Comparison of ENCODE assay signal across 1 cellular context in genomic region chr2:64720543-64721325, GRCh38.
TF ChIP-seq lines count a peak whose summit lies in the region.

No MANE protein-coding gene starts in this region.

TF ChIP-seq in K562, 482 proteins besides CTCF, POLR2A, EP300 and RAD21 (continued from another document):
- TF ChIP-seq, protein P1, sequence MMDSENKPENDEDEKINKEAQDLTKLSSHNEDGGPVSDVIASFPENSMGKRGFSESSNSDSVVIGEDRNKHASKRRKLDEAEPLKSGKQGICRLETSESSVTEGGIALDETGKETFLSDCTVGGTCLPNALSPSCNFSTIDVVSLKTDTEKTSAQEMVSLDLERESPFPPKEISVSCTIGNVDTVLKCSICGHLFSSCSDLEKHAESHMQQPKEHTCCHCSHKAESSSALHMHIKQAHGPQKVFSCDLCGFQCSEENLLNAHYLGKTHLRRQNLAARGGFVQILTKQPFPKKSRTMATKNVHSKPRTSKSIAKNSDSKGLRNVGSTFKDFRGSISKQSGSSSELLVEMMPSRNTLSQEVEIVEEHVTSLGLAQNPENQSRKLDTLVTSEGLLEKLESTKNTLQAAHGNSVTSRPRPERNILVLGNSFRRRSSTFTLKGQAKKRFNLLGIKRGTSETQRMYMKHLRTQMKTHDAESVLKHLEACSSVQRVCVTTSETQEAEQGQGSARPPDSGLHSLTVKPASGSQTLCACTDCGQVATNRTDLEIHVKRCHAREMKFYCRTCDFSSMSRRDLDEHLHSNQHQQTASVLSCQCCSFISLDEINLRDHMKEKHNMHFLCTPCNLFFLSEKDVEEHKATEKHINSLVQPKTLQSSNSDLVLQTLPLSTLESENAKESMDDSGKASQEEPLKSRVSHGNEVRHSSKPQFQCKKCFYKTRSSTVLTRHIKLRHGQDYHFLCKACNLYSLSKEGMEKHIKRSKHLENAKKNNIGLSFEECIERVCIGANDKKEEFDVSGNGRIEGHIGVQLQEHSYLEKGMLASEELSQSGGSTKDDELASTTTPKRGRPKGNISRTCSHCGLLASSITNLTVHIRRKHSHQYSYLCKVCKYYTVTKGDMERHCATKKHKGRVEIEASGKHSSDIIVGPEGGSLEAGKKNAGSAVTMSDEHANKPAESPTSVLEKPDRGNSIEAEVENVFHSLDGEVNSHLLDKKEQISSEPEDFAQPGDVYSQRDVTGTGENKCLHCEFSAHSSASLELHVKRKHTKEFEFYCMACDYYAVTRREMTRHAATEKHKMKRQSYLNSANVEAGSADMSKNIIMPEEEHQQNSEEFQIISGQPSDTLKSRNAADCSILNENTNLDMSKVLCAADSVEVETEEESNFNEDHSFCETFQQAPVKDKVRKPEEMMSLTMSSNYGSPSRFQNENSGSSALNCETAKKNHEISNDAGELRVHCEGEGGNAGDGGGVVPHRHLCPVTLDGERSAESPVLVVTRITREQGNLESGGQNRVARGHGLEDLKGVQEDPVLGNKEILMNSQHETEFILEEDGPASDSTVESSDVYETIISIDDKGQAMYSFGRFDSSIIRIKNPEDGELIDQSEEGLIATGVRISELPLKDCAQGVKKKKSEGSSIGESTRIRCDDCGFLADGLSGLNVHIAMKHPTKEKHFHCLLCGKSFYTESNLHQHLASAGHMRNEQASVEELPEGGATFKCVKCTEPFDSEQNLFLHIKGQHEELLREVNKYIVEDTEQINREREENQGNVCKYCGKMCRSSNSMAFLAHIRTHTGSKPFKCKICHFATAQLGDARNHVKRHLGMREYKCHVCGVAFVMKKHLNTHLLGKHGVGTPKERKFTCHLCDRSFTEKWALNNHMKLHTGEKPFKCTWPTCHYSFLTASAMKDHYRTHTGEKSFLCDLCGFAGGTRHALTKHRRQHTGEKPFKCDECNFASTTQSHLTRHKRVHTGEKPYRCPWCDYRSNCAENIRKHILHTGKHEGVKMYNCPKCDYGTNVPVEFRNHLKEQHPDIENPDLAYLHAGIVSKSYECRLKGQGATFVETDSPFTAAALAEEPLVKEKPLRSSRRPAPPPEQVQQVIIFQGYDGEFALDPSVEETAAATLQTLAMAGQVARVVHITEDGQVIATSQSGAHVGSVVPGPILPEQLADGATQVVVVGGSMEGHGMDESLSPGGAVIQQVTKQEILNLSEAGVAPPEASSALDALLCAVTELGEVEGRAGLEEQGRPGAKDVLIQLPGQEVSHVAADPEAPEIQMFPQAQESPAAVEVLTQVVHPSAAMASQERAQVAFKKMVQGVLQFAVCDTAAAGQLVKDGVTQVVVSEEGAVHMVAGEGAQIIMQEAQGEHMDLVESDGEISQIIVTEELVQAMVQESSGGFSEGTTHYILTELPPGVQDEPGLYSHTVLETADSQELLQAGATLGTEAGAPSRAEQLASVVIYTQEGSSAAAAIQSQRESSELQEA (IDR thresholded peaks at IDR 0.05; ENCODE audit: low read depth), result no peak
- no peak for TF ChIP-seq KAT7 (CRISPR knock-in tag; IDR thresholded peaks at IDR 0.05; ENCODE audit: borderline replicate concordance)
- no peak for TF ChIP-seq ZNF589 (CRISPR knock-in tag; IDR thresholded peaks at IDR 0.05; ENCODE audit: low read depth)
- no peak for TF ChIP-seq ERF (CRISPR knock-in tag; IDR thresholded peaks at IDR 0.05)
